Comparison of ENCODE assay signal across 21 cellular contexts in genomic region chrX:43106009-43106408, GRCh38.
DNase-seq lines count a peak whose midpoint lies in the region; ATAC-seq and TF ChIP-seq lines count a peak whose summit lies in the region.
"Had no signal": no experiment of that assay in that cellular context is flagged by ENCODE, and none has a peak within 500 bp of the region (broad histone marks: within the 10 kb centered on the region; RNA-seq: fewer than 3 reads in every experiment).

No MANE protein-coding gene starts in this region.

- H3K27ac Mint-ChIP-seq in activated CD4-positive, alpha-beta T cell treated with anti-CD3 and anti-CD28 coated beads, Interleukin-2, amount 10 ng/mL, durations not matched to agents 24 days and 14 days, result no peak overlapping the region
- H3K27ac Mint-ChIP-seq in activated naive CD8-positive, alpha-beta T cell, result peak overlapping the region; percentile 8
- no peak overlapping the region for H3K27ac Mint-ChIP-seq in activated naive CD8-positive, alpha-beta T cell treated with anti-CD3 and anti-CD28 coated beads for 36 hours
- H3K27ac Mint-ChIP-seq in activated CD8-positive, alpha-beta T cell treated with anti-CD3 and anti-CD28 coated beads for 36 hours, result no peak overlapping the region
- no peak overlapping the region for H3K27ac Mint-ChIP-seq in MCF 10A (ENCODE audit: low read depth, unreplicated experiment)

- no peaks in the 10 kb centered on the region for H3K27me3 Mint-ChIP-seq in activated CD4-positive, alpha-beta T cell treated with anti-CD3 and anti-CD28 coated beads, Interleukin-2, amount 10 ng/mL, durations not matched to agents 24 days and 14 days
- H3K27me3 Mint-ChIP-seq in activated naive CD8-positive, alpha-beta T cell, result no peaks in the 10 kb centered on the region
- H3K27me3 Mint-ChIP-seq in activated naive CD8-positive, alpha-beta T cell treated with anti-CD3 and anti-CD28 coated beads for 36 hours, result no peaks in the 10 kb centered on the region
- H3K27me3 Mint-ChIP-seq in activated CD8-positive, alpha-beta T cell treated with anti-CD3 and anti-CD28 coated beads for 36 hours, result no peaks in the 10 kb centered on the region
- H3K27me3 Mint-ChIP-seq in MCF 10A (ENCODE audit: insufficient read depth, unreplicated experiment), result peaks cover 73% of the 10 kb centered on the region

- no peaks in the 10 kb centered on the region for H3K36me3 Mint-ChIP-seq in activated CD4-positive, alpha-beta T cell treated with anti-CD3 and anti-CD28 coated beads, Interleukin-2, amount 10 ng/mL, durations not matched to agents 24 days and 14 days (ENCODE audit: low read depth)
- H3K36me3 Mint-ChIP-seq in activated naive CD8-positive, alpha-beta T cell, result no peaks in the 10 kb centered on the region
- H3K36me3 Mint-ChIP-seq in activated naive CD8-positive, alpha-beta T cell treated with anti-CD3 and anti-CD28 coated beads for 36 hours, result no peaks in the 10 kb centered on the region
- H3K36me3 Mint-ChIP-seq in activated CD8-positive, alpha-beta T cell treated with anti-CD3 and anti-CD28 coated beads for 36 hours (ENCODE audit: low read depth), result no peaks in the 10 kb centered on the region
- H3K36me3 Mint-ChIP-seq in MCF 10A (ENCODE audit: insufficient read depth, unreplicated experiment), result no peaks in the 10 kb centered on the region
- H3K36me3 Mint-ChIP-seq: CD14-positive monocyte had no signal

- H3K27me3 ChIP-seq in tibial nerve, result peaks cover 0 to 3% of the 10 kb centered on the region in 2 donors

- no peak for TF ChIP-seq EP300 in tibial nerve (IDR thresholded peaks at IDR 0.05)

- H3K4me3 Mint-ChIP-seq in activated CD4-positive, alpha-beta T cell treated with anti-CD3 and anti-CD28 coated beads, Interleukin-2, amount 10 ng/mL, durations not matched to agents 24 days and 14 days, result peak overlapping the region; percentile 15
- H3K4me3 Mint-ChIP-seq in activated naive CD8-positive, alpha-beta T cell, result peak overlapping the region; percentile 14
- no peak overlapping the region for H3K4me3 Mint-ChIP-seq in activated naive CD8-positive, alpha-beta T cell treated with anti-CD3 and anti-CD28 coated beads for 36 hours
- peak overlapping the region; percentile 24 for H3K4me3 Mint-ChIP-seq in activated CD8-positive, alpha-beta T cell treated with anti-CD3 and anti-CD28 coated beads for 36 hours
- H3K4me3 Mint-ChIP-seq in MCF 10A (ENCODE audit: unreplicated experiment), result no peak overlapping the region
- H3K4me3 Mint-ChIP-seq: CD14-positive monocyte had no signal

- BruUV-seq in MCF 10A (replicated peaks; lab: Mats Ljungman, UMichigan), result no TSS peak

- TF ChIP-seq POLR2A in tibial nerve (IDR thresholded peaks at IDR 0.05), result no peak

- intact Hi-C loops in activated CD4-positive, alpha-beta T cell treated with anti-CD3 and anti-CD28 coated beads, Interleukin-2, amount 10 ng/mL, durations not matched to agents 24 days and 14 days (cut with micrococcal nuclease), result no loop called here
- intact Hi-C loops in activated CD8-positive, alpha-beta T cell treated with anti-CD3 and anti-CD28 coated beads for 36 hours (cut with micrococcal nuclease), result no loop called here
- intact Hi-C loops in MCF 10A (cut with micrococcal nuclease), result no loop called here

- no peak overlapping the region for H3K4me3 ChIP-seq in tibial nerve

- H3K36me3 ChIP-seq in tibial nerve, result no peaks in the 10 kb centered on the region

- ATAC-seq in activated CD8-positive, alpha-beta T cell treated with anti-CD3 and anti-CD28 coated beads for 36 hours, result no peak
- ATAC-seq: PC-3 had no signal

- DNase-seq in activated CD4-positive, alpha-beta T cell treated with anti-CD3 and anti-CD28 coated beads, Interleukin-2, amount 10 ng/mL, durations not matched to agents 24 days and 14 days, result no peak
- DNase-seq in activated CD4-positive, alpha-beta T cell treated with anti-CD3 and anti-CD28 coated beads for 48 hours, result no peak
- no peak for DNase-seq in activated naive CD8-positive, alpha-beta T cell treated with anti-CD3 and anti-CD28 coated beads for 36 hours
- DNase-seq in activated CD8-positive, alpha-beta T cell treated with anti-CD3 and anti-CD28 coated beads for 36 hours, result no peak
- DNase-seq in MCF 10A (ENCODE audit: unreplicated experiment) (no peak), NOMO-1 treated with dmso at 0.1 percent for 144 hours (lab: John Stamatoyannopoulos, UW; ENCODE audit: unreplicated experiment) (no peak), tibial nerve (ENCODE audit: low spot score in 2 of 2) (no peak)
- DNase-seq: 8988T, DMS153, GDM1, HCEC 1CT, NCI-H1417 treated with DMSO at 0.1 percent for 48 hours, NCI-H187 treated with DMSO at 0.1 percent for 48 hours, NCI-H226, NCI-H524, NCI-H82, PC-3 had no signal

- TF ChIP-seq CTCF in activated CD8-positive, alpha-beta T cell treated with anti-CD3 and anti-CD28 coated beads for 36 hours (IDR thresholded peaks at IDR 0.05), result no peak
- no peak for TF ChIP-seq CTCF in MCF 10A (IDR thresholded peaks at IDR 0.05; ENCODE audit: unreplicated experiment)
- no peak for TF ChIP-seq CTCF in tibial nerve (IDR thresholded peaks at IDR 0.05)

- WGBS in tibial nerve, 2 donors, result 76 to 88% methylated on average over 5 of the region's 5 CpGs

- H3K9me3 Mint-ChIP-seq in activated CD4-positive, alpha-beta T cell treated with anti-CD3 and anti-CD28 coated beads, Interleukin-2, amount 10 ng/mL, durations not matched to agents 24 days and 14 days, result peaks cover 3% of the 10 kb centered on the region
- H3K9me3 Mint-ChIP-seq in activated naive CD8-positive, alpha-beta T cell (ENCODE audit: low read depth), result no peaks in the 10 kb centered on the region
- no peaks in the 10 kb centered on the region for H3K9me3 Mint-ChIP-seq in activated naive CD8-positive, alpha-beta T cell treated with anti-CD3 and anti-CD28 coated beads for 36 hours
- H3K9me3 Mint-ChIP-seq in activated CD8-positive, alpha-beta T cell treated with anti-CD3 and anti-CD28 coated beads for 36 hours, result no peaks in the 10 kb centered on the region
- no peaks in the 10 kb centered on the region for H3K9me3 Mint-ChIP-seq in MCF 10A (ENCODE audit: unreplicated experiment)

- POLR2A ChIA-PET in activated CD8-positive, alpha-beta T cell treated with anti-CD3 and anti-CD28 coated beads for 36 hours (lab: Charles Lee), result no interaction called here
- POLR2A ChIA-PET in MCF 10A (lab: Yijun Ruan, JAX), result no interaction called here

- H3K9me3 ChIP-seq in tibial nerve, result no peaks in the 10 kb centered on the region

- H3K4me1 ChIP-seq in tibial nerve, result no peaks in the 10 kb centered on the region

- CTCF ChIA-PET in activated CD8-positive, alpha-beta T cell treated with anti-CD3 and anti-CD28 coated beads for 36 hours (lab: Charles Lee), result no interaction called here
- CTCF ChIA-PET in MCF 10A (lab: Yijun Ruan, JAX), result no interaction called here

- H3K27ac ChIP-seq in tibial nerve, result no peak overlapping the region
- H3K27ac ChIP-seq: HL-60, RWPE1 had no signal

- peaks cover 5% of the 10 kb centered on the region for H3K4me1 Mint-ChIP-seq in activated CD4-positive, alpha-beta T cell treated with anti-CD3 and anti-CD28 coated beads, Interleukin-2, amount 10 ng/mL, durations not matched to agents 24 days and 14 days
- peaks cover 12% of the 10 kb centered on the region for H3K4me1 Mint-ChIP-seq in activated naive CD8-positive, alpha-beta T cell (ENCODE audit: low read depth)
- H3K4me1 Mint-ChIP-seq in activated naive CD8-positive, alpha-beta T cell treated with anti-CD3 and anti-CD28 coated beads for 36 hours, result peaks cover 8% of the 10 kb centered on the region
- peaks cover 9% of the 10 kb centered on the region for H3K4me1 Mint-ChIP-seq in activated CD8-positive, alpha-beta T cell treated with anti-CD3 and anti-CD28 coated beads for 36 hours (ENCODE audit: low read depth)
- H3K4me1 Mint-ChIP-seq in MCF 10A (ENCODE audit: insufficient read depth, unreplicated experiment), result no peaks in the 10 kb centered on the region
- H3K4me1 Mint-ChIP-seq: CD14-positive monocyte had no signal

Comparison
In these comparisons a context has a peak if more than half of its experiments do, and no peak if none do; other contexts are left out.
1. H3K4me3 Mint-ChIP-seq: peak in activated CD4-positive, alpha-beta T cell treated with anti-CD3 and anti-CD28 coated beads, Interleukin-2, amount 10 ng/mL, durations not matched to agents 24 days and 14 days (single experiment), activated naive CD8-positive, alpha-beta T cell (single experiment) and activated CD8-positive, alpha-beta T cell treated with anti-CD3 and anti-CD28 coated beads for 36 hours (single experiment); none in activated naive CD8-positive, alpha-beta T cell treated with anti-CD3 and anti-CD28 coated beads for 36 hours (single experiment) and MCF 10A (single experiment).